9 cellular contexts compared by ENCODE assay signal in genomic region chr18:62521588-62521987, GRCh38. TPM values are rescaled to one million over a fixed set of nuclear protein-coding genes. Genes with fewer than 3 reads are reported as not detected.
DNase-seq lines count a peak whose midpoint lies in the region; ATAC-seq and TF ChIP-seq lines count a peak whose summit lies in the region.
"Had no signal": no experiment of that assay in that cellular context is flagged by ENCODE, and none has a peak within 500 bp of the region (broad histone marks: within the 10 kb centered on the region; RNA-seq: fewer than 3 reads in every experiment).

No MANE protein-coding gene starts in this region.

- CTCF ChIA-PET in CD4-positive, alpha-beta memory T cell (lab: Charles Lee; ENCODE audit: partially characterized antibody), result interaction anchor here (0.6 to 1.8 kb wide), 11 partner anchors 11 to 840 kb away, joined by 3 to 10 read pairs (median 4); no protein-coding TSS in a partner anchor

- H3K27me3 Mint-ChIP-seq in CD4-positive, alpha-beta memory T cell, result no peaks in the 10 kb centered on the region
- no peaks in the 10 kb centered on the region for H3K27me3 Mint-ChIP-seq in naive B cell

- no peaks in the 10 kb centered on the region for H3K27me3 ChIP-seq in CD4-positive, alpha-beta memory T cell (ENCODE audit: insufficient read depth, low read length)
- H3K27me3 ChIP-seq in aorta (ENCODE audit: control insufficient read depth in 1 of 2, insufficient read depth in 2 of 2, low read length in 1 of 2), result no peaks in the 10 kb centered on the region

- H3K36me3 Mint-ChIP-seq in CD4-positive, alpha-beta memory T cell, result peaks cover 4 to 21% of the 10 kb centered on the region in 2 donors
- no peaks in the 10 kb centered on the region for H3K36me3 Mint-ChIP-seq in naive B cell

- no peaks in the 10 kb centered on the region for H3K9me3 ChIP-seq in CD4-positive, alpha-beta memory T cell (ENCODE audit: control insufficient read depth in 1 of 2, low read length in 2 of 2)
- no peaks in the 10 kb centered on the region for H3K9me3 ChIP-seq in aorta (ENCODE audit: control insufficient read depth, low read length)

- in situ Hi-C loops in KBM-7 (cut with MboI; ENCODE audit: low pct_unique_long_range_greater_than_20kb, low sequenced_read_pairs), result no loop called here

- H3K27ac Mint-ChIP-seq in CD4-positive, alpha-beta memory T cell, result peak overlapping the region in 6 of 7 donors; percentile 66 to 92 (median 86)
- peak overlapping the region in 4 of 6 donors; percentile 24 to 84 (median 44) for H3K27ac Mint-ChIP-seq in naive B cell

- TF ChIP-seq CTCF in cardiac fibroblast (IDR thresholded peaks at IDR 0.05; ENCODE audit: low read depth, low read length), result no peak

- peaks cover 26% of the 10 kb centered on the region for H3K4me1 ChIP-seq in CD4-positive, alpha-beta memory T cell (ENCODE audit: insufficient read depth, low read length)
- H3K4me1 ChIP-seq in aorta (ENCODE audit: control insufficient read depth in 1 of 2, insufficient read depth in 2 of 2, low read length in 2 of 2), result no peaks in the 10 kb centered on the region

- POLR2A ChIA-PET in CD4-positive, alpha-beta memory T cell (lab: Charles Lee; ENCODE audit: partially characterized antibody), result interaction anchor here (0.6 to 5.0 kb wide), 8 partner anchors 8 to 900 kb away, joined by 3 to 64 read pairs (median 8); partner anchors contain the start of genes PHLPP1 and VPS4B

- H3K9me3 Mint-ChIP-seq in CD4-positive, alpha-beta memory T cell, result peaks cover 0 to 2% (median 0%) of the 10 kb centered on the region in 8 donors
- no peaks in the 10 kb centered on the region for H3K9me3 Mint-ChIP-seq in naive B cell

- WGBS in aorta, 2 donors, result 41 to 43% methylated on average over 2 of the region's 2 CpGs

- H3K36me3 ChIP-seq in CD4-positive, alpha-beta memory T cell (ENCODE audit: insufficient read depth, low read length), result no peaks in the 10 kb centered on the region
- no peaks in the 10 kb centered on the region for H3K36me3 ChIP-seq in aorta (ENCODE audit: control insufficient read depth in 1 of 2, insufficient read depth in 2 of 2, low read length in 1 of 2)

- peak overlapping the region in 1 of 2 donors; percentile 75 for H3K4me3 ChIP-seq in CD4-positive, alpha-beta memory T cell (ENCODE audit: low read length in 2 of 2)
- no peak overlapping the region for H3K4me3 ChIP-seq in cardiac fibroblast (replicated peaks in 1 of 2; ENCODE audit: low read depth in 2 of 2, low read length in 2 of 2)
- no peak overlapping the region for H3K4me3 ChIP-seq in aorta (ENCODE audit: low read length in 2 of 2)

- H3K27ac ChIP-seq in CD4-positive, alpha-beta memory T cell (ENCODE audit: low read depth, low read length), result no peak overlapping the region
- H3K27ac ChIP-seq in aorta (ENCODE audit: low read depth in 1 of 2, low read length in 2 of 2), result no peak overlapping the region

- intact Hi-C loops in CD4-positive, alpha-beta memory T cell (cut with micrococcal nuclease), result loop anchor here (5.0 to 10.0 kb wide), 3 partner anchors 194 to 796 kb away; partner anchors contain the start of genes BCL2 and TNFRSF11A
- intact Hi-C loops in aorta (cut with DNase I), result loop anchor here in 1 of 2 donors (5.0 kb wide), 1 partner anchor 94 kb away; no protein-coding TSS in a partner anchor

- DNase-seq in CD4-positive, alpha-beta memory T cell, result no peak
- DNase-seq in KBM-7 (peak; percentile 62), cardiac fibroblast (ENCODE audit: low read depth in 2 of 2) (peak; percentile 10 to 13), naive B cell (no peak), aorta (no peak)
- no peak for DNase-seq in stimulated activated CD4-positive, alpha-beta T cell treated with anti-CD3 and anti-CD28 coated beads, Interleukin-15, amount 100 ng/mL, for 24 hours
- DNase-seq: hypothalamus had no signal

- peaks cover 21 to 38% (median 28%) of the 10 kb centered on the region in 4 donors for H3K4me1 Mint-ChIP-seq in CD4-positive, alpha-beta memory T cell
- peaks cover 14 to 27% (median 25%) of the 10 kb centered on the region in 3 donors for H3K4me1 Mint-ChIP-seq in naive B cell

- ATAC-seq in naive B cell (ENCODE audit: low read depth in 2 of 2) (no peak), GM19467 (IDR thresholded peaks at IDR 0.05; ENCODE audit: unreplicated experiment) (no peak), aorta (ENCODE audit: low FRiP score) (no peak), HG02884 (IDR thresholded peaks at IDR 0.05; ENCODE audit: unreplicated experiment) (no peak)

- H3K4me3 Mint-ChIP-seq in CD4-positive, alpha-beta memory T cell, result peak overlapping the region; percentile 83 to 96 (median 90)
- peak overlapping the region; percentile 64 to 92 (median 89) for H3K4me3 Mint-ChIP-seq in naive B cell

RNA-seq across cellular contexts. Expression of gene ZCCHC2, which starts 1.2 kb away (rescaled TPM):
- total RNA-seq in CD4-positive, alpha-beta memory T cell, result 10 to 100 TPM; 51.7 to 52.2 TPM
- 1 to 10 TPM; 1.2 to 2.2 TPM for polyA plus RNA-seq in CD4-positive, alpha-beta memory T cell
- polyA plus RNA-seq in naive B cell (ENCODE audit: low read depth in 6 of 6) (1 to 10 TPM in 5 of 6 donors, not detected in 1; 2.5 to 4.6 (median 2.8) TPM), aorta (1 to 10 TPM; 6.9 to 7.0 TPM)
- total RNA-seq in aorta, result 10 to 100 TPM; 33.5 to 34.7 TPM

Comparison
In these comparisons a context has a peak if more than half of its experiments do, and no peak if none do; other contexts are left out.
1. DNase-seq: peak in KBM-7 (single experiment) and cardiac fibroblast (2 of 2); none in CD4-positive, alpha-beta memory T cell (0 of 5), naive B cell (single experiment), aorta (0 of 2) and stimulated activated CD4-positive, alpha-beta T cell treated with anti-CD3 and anti-CD28 coated beads, Interleukin-15, amount 100 ng/mL, for 24 hours (single experiment).